In the genomic region with DNA sequence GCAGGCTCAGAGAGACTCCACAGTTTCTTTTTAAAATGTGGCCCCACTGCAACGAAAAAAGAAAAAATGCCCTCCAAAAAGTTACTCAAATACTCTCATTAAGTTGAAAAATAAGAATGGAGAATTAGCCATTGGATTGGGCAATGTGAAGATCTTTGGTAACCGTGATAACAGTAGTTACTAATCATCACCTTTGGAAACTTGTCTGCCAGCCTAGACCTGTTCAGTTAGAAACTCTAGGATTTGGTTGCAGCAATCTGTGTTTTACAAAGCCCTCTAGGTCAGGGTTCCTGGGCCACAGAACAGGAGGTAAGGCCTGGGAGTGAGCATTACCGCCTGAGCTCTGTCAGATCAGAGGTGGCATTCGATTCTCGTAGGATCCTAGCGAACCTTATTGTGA, we compare ENCODE assay signal across 24 cellular contexts.
"Had no signal": no experiment of that assay in that cellular context is flagged by ENCODE, and none has a peak within 500 bp of the region (broad histone marks: within the 10 kb centered on the region; RNA-seq: fewer than 3 reads in every experiment).

No MANE protein-coding gene starts in this region.

- FAIRE-seq: islet of Langerhans, keratinocyte had no signal

- H3K4me3 Mint-ChIP-seq: dendritic cell treated with granulocyte-macrophage colony-stimulating factor and Interleukin-4, amounts not matched to agents 40 ng/mL and 50 ng/mL, for 4 days; effector memory CD8-positive, alpha-beta T cell; endodermal cell; memory B cell; naive thymus-derived CD4-positive, alpha-beta T cell had no signal

- ATAC-seq: effector memory CD8-positive, alpha-beta T cell; gastrocnemius medialis; heart right ventricle; left cardiac atrium; left lung; left ventricle myocardium superior; lower lobe of right lung; naive thymus-derived CD4-positive, alpha-beta T cell had no signal

- DNase-seq: colonic mucosa; cortex of kidney; effector CD8-positive, alpha-beta T cell; effector memory CD8-positive, alpha-beta T cell; endodermal cell; esophagus squamous epithelium; foreskin fibroblast; foreskin melanocyte; gastrocnemius medialis; glutamatergic neuron; head of caudate nucleus; heart right ventricle; hippocampal formation; left cardiac atrium; left lung; left ventricle myocardium superior; lower lobe of right lung; mesendoderm; midbrain; naive thymus-derived CD4-positive, alpha-beta T cell had no signal

- H3K27ac ChIP-seq: colonic mucosa, esophagus squamous epithelium, gastrocnemius medialis, heart right ventricle, left lung, lower lobe of right lung had no signal

- H3K27me3 ChIP-seq: colonic mucosa, esophagus squamous epithelium, gastrocnemius medialis, heart right ventricle, left lung had no signal

- H3K4me3 ChIP-seq: colonic mucosa, esophagus squamous epithelium, gastrocnemius medialis, heart right ventricle, left lung, lower lobe of right lung had no signal

- H3K4me1 Mint-ChIP-seq: endodermal cell; memory B cell; naive thymus-derived CD4-positive, alpha-beta T cell had no signal

- H3K9me3 Mint-ChIP-seq: dendritic cell treated with granulocyte-macrophage colony-stimulating factor and Interleukin-4, amounts not matched to agents 40 ng/mL and 50 ng/mL, for 4 days; effector memory CD8-positive, alpha-beta T cell; endodermal cell; memory B cell; naive thymus-derived CD4-positive, alpha-beta T cell had no signal

- H3K4me1 ChIP-seq: colonic mucosa, esophagus squamous epithelium, heart right ventricle, left lung, lower lobe of right lung had no signal

- H3K36me3 ChIP-seq: colonic mucosa had no signal

- H3K27me3 Mint-ChIP-seq: dendritic cell treated with granulocyte-macrophage colony-stimulating factor and Interleukin-4, amounts not matched to agents 40 ng/mL and 50 ng/mL, for 4 days; effector memory CD8-positive, alpha-beta T cell; memory B cell; naive thymus-derived CD4-positive, alpha-beta T cell had no signal

- H3K27ac Mint-ChIP-seq: dendritic cell treated with granulocyte-macrophage colony-stimulating factor and Interleukin-4, amounts not matched to agents 40 ng/mL and 50 ng/mL, for 4 days; effector memory CD8-positive, alpha-beta T cell; endodermal cell; memory B cell; naive thymus-derived CD4-positive, alpha-beta T cell had no signal
